ENCODE assay signal across 8 cellular contexts in genomic region chr5:163436515-163436914, GRCh38. TPM values are rescaled to one million over a fixed set of nuclear protein-coding genes. Genes with fewer than 3 reads are reported as not detected.
A peak's percentile ranks its signal among the peaks of the same experiment; 100 is the strongest.
DNase-seq lines count a peak whose midpoint lies in the region; ATAC-seq and TF ChIP-seq lines count a peak whose summit lies in the region.

No MANE protein-coding gene starts in this region.

- CTCF ChIA-PET in CD8-positive, alpha-beta memory T cell (lab: Charles Lee) = no interaction called here

- H3K27me3 ChIP-seq in CD8-positive, alpha-beta memory T cell (ENCODE audit: insufficient read depth, low read length, poor library complexity, severe bottlenecking) = no peaks in the 10 kb centered on the region

- no peak for DNase-seq in CD8-positive, alpha-beta memory T cell
- DNase-seq in NB4 (ENCODE audit: low read depth) (peak; percentile 2), coronary artery (ENCODE audit: low spot score) (no peak), neural crest cell (ENCODE audit: low read depth, low spot score) (no peak), erythroblast (lab: John Stamatoyannopoulos, UW) (no peak), D341Med (ENCODE audit: low spot score) (no peak)

- H3K4me3 ChIP-seq in CD8-positive, alpha-beta memory T cell (ENCODE audit: low read length) = peak overlapping the region; percentile 89
- H3K4me3 ChIP-seq in NB4 (ENCODE audit: low read depth, low read length) (peak overlapping the region; percentile 74), coronary artery (peak overlapping the region; percentile 97)

- peaks cover 32% of the 10 kb centered on the region for H3K4me1 ChIP-seq in CD8-positive, alpha-beta memory T cell (ENCODE audit: insufficient read depth, low read length)

- H3K4me3 Mint-ChIP-seq in CD8-positive, alpha-beta memory T cell = peak overlapping the region; percentile 88 to 95 (median 94)
- H3K4me3 Mint-ChIP-seq in neural crest cell = peak overlapping the region; percentile 100

- ATAC-seq in GM18867 (IDR thresholded peaks at IDR 0.05; ENCODE audit: unreplicated experiment) (no peak), GM21390 (IDR thresholded peaks at IDR 0.05; ENCODE audit: unreplicated experiment) (no peak)

- H3K9me3 ChIP-seq in CD8-positive, alpha-beta memory T cell (ENCODE audit: low read length) = no peaks in the 10 kb centered on the region

- POLR2A ChIA-PET in CD8-positive, alpha-beta memory T cell (lab: Charles Lee) = no interaction called here

- H3K36me3 Mint-ChIP-seq in CD8-positive, alpha-beta memory T cell = peaks cover 0 to 25% (median 5%) of the 10 kb centered on the region in 3 donors
- H3K36me3 Mint-ChIP-seq in neural crest cell (ENCODE audit: low read depth) = no peaks in the 10 kb centered on the region

- no peaks in the 10 kb centered on the region for H3K9me3 Mint-ChIP-seq in CD8-positive, alpha-beta memory T cell
- H3K9me3 Mint-ChIP-seq in neural crest cell = no peaks in the 10 kb centered on the region

- peak overlapping the region; percentile 88 for H3K27ac ChIP-seq in CD8-positive, alpha-beta memory T cell (ENCODE audit: low read depth, low read length)
- peak overlapping the region in 1 of 2 donors; percentile 94 for H3K27ac ChIP-seq in coronary artery

- peaks cover 42 to 49% (median 48%) of the 10 kb centered on the region in 3 donors for H3K4me1 Mint-ChIP-seq in CD8-positive, alpha-beta memory T cell
- H3K4me1 Mint-ChIP-seq in neural crest cell = peaks cover 50% of the 10 kb centered on the region

- no peaks in the 10 kb centered on the region for H3K36me3 ChIP-seq in CD8-positive, alpha-beta memory T cell (ENCODE audit: insufficient read depth, low read length)

- TF ChIP-seq POLR2A in NB4 (IDR thresholded peaks at IDR 0.05; ENCODE audit: extremely low read depth, insufficient read length) (no peak), erythroblast (IDR thresholded peaks at IDR 0.05; ENCODE audit: low read length) (no peak)

- peak overlapping the region; percentile 82 to 97 (median 95) for H3K27ac Mint-ChIP-seq in CD8-positive, alpha-beta memory T cell
- H3K27ac Mint-ChIP-seq in neural crest cell (ENCODE audit: unreplicated experiment) = peak overlapping the region; percentile 80

- peaks cover 0 to 1% of the 10 kb centered on the region in 2 donors for H3K27me3 Mint-ChIP-seq in CD8-positive, alpha-beta memory T cell
- H3K27me3 Mint-ChIP-seq in neural crest cell (ENCODE audit: low read depth) = peaks cover 3% of the 10 kb centered on the region

- TF ChIP-seq CTCF in NB4 (IDR thresholded peaks at IDR 0.05; ENCODE audit: low read depth, low read length) = no peak
- no peak for TF ChIP-seq CTCF in coronary artery (IDR thresholded peaks at IDR 0.05)
- TF ChIP-seq CTCF in neural crest cell (conservative IDR thresholded peaks at IDR 0.05) = no peak

RNA-seq across cellular contexts. Expression of gene CCNG1, which starts 0.9 kb away (rescaled TPM):
- 10 to 100 TPM; 77.8 to 90.9 TPM for total RNA-seq in CD8-positive, alpha-beta memory T cell
- polyA plus RNA-seq in CD8-positive, alpha-beta memory T cell = 104 TPM
- total RNA-seq in neural crest cell = 194 and 202 TPM in 2 replicates

RNA-seq across cellular contexts. Expression of gene NUDCD2, which starts 23.4 kb away (rescaled TPM):
- 10 to 100 TPM; 31.3 to 36.2 TPM for total RNA-seq in CD8-positive, alpha-beta memory T cell
- 52.5 TPM for polyA plus RNA-seq in CD8-positive, alpha-beta memory T cell
- total RNA-seq in neural crest cell = 40.7 and 43.7 TPM in 2 replicates

RNA-seq across cellular contexts. Expression of gene HMMR, which starts 23.9 kb away (rescaled TPM):
- 10 to 100 TPM; 40.6 to 43.8 TPM for total RNA-seq in CD8-positive, alpha-beta memory T cell
- polyA plus RNA-seq in CD8-positive, alpha-beta memory T cell = 0.18 TPM
- total RNA-seq in neural crest cell = 38.5 and 44.4 TPM in 2 replicates
